ENCODE assay signal across 8 cellular contexts in the genomic region with DNA sequence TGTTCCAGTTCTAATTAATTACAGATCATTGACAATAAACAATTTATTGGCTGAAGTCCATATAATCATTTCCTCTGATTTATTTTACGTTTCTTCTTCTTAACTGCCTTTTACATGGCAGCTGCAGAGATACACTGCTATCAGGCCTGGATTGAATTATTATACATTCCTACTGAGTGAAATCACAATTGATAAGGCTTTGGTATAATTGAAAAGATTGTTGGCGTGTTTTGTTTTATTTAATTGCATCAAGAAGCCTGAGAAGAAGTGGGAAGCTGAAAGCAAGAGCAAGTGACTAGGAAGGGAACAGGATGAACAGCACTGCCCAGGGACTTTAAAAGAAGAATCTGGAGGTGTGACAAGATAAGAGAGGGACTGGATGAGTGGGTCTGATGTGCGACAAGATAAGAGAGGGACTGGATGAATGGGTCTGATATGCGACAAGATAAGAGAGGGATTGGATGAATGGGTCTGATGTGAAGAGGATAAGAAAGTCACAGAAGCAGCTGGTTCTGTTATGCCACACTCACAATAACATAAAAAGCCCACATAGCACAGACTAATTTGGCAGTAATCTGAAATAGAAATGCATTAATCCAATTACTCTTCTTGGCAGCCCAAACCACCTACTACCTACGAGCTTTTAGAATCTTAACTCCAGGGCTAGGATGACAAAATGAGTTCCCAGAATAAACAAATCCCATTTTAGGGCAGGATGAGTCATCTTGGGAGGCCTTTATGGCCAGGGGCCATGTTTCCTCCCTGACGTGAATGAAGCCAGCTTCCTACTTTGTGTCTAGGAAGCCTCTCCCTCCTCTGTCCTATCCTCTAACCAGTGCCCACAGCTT.
A peak's percentile ranks its signal among the peaks of the same experiment; 100 is the strongest.
DNase-seq lines count a peak whose midpoint lies in the region; ATAC-seq and TF ChIP-seq lines count a peak whose summit lies in the region.

No MANE protein-coding gene starts in this region.

- H3K4me3 ChIP-seq in Caco-2 (ENCODE audit: low read depth, low read length) (no peak overlapping the region), esophagus (ENCODE audit: low read depth in 1 of 2, low read length in 2 of 2) (no peak overlapping the region)

- peak overlapping the region; percentile 2 for H3K4me3 Mint-ChIP-seq in Caco-2 (ENCODE audit: unreplicated experiment)
- no peak overlapping the region for H3K4me3 Mint-ChIP-seq in activated CD4-positive, alpha-beta T cell treated with anti-CD3 and anti-CD28 coated beads for 36 hours

- no peak overlapping the region for H3K27ac Mint-ChIP-seq in Caco-2 (ENCODE audit: unreplicated experiment)
- H3K27ac Mint-ChIP-seq in activated CD4-positive, alpha-beta T cell treated with anti-CD3 and anti-CD28 coated beads for 36 hours = no peak overlapping the region

- H3K27me3 Mint-ChIP-seq in Caco-2 (ENCODE audit: insufficient read depth, unreplicated experiment) = no peaks in the 10 kb centered on the region
- no peaks in the 10 kb centered on the region for H3K27me3 Mint-ChIP-seq in activated CD4-positive, alpha-beta T cell treated with anti-CD3 and anti-CD28 coated beads for 36 hours

- intact Hi-C loops in Caco-2 (cut with micrococcal nuclease; ENCODE audit: unreplicated experiment) = no loop called here
- intact Hi-C loops in activated CD4-positive, alpha-beta T cell treated with anti-CD3 and anti-CD28 coated beads for 36 hours (cut with DNase I, micrococcal nuclease) = no loop called here

- peak overlapping the region; percentile 11 to 12 for H3K27ac ChIP-seq in esophagus (ENCODE audit: low read depth in 2 of 2, low read length in 1 of 2)

- POLR2A ChIA-PET in Caco-2 (lab: Charles Lee) = no interaction called here
- POLR2A ChIA-PET in activated CD4-positive, alpha-beta T cell treated with anti-CD3 and anti-CD28 coated beads for 36 hours (lab: Charles Lee) = no interaction called here

- H3K9me3 ChIP-seq in Caco-2 = no peaks in the 10 kb centered on the region
- no peaks in the 10 kb centered on the region for H3K9me3 ChIP-seq in esophagus (ENCODE audit: control insufficient read depth in 2 of 2, insufficient read depth in 1 of 2, low read depth in 1 of 2, low read length in 1 of 2)

- CTCF ChIA-PET in Caco-2 (lab: Charles Lee) = interaction anchor here (0.5 kb wide), 1 partner anchor 46 kb away, joined by 4 read pairs; no protein-coding TSS in a partner anchor
- CTCF ChIA-PET in activated CD4-positive, alpha-beta T cell treated with anti-CD3 and anti-CD28 coated beads for 36 hours (lab: Charles Lee) = no interaction called here

- DNase-seq in Caco-2 (peak; percentile 30 to 54), NCI-H446 (lab: John Stamatoyannopoulos, UW) (peak; percentile 84 to 93), non-pigmented ciliary epithelial cell (ENCODE audit: low read depth) (peak; percentile 54), NCI-H187 treated with DMSO at 0.1 percent for 48 hours (lab: John Stamatoyannopoulos, UW) (no peak)
- DNase-seq in activated CD4-positive, alpha-beta T cell treated with anti-CD3 and anti-CD28 coated beads for 36 hours = no peak

- no peaks in the 10 kb centered on the region for H3K9me3 Mint-ChIP-seq in Caco-2 (ENCODE audit: unreplicated experiment)
- H3K9me3 Mint-ChIP-seq in activated CD4-positive, alpha-beta T cell treated with anti-CD3 and anti-CD28 coated beads for 36 hours (ENCODE audit: low read depth) = no peaks in the 10 kb centered on the region

- H3K4me1 ChIP-seq in Caco-2 (peaks cover 9% of the 10 kb centered on the region; the same call in 1 of the 2 replicates), esophagus (ENCODE audit: control insufficient read depth in 2 of 2, insufficient read depth in 2 of 2, low read length in 1 of 2) (no peaks in the 10 kb centered on the region)

- H3K36me3 Mint-ChIP-seq in Caco-2 (ENCODE audit: insufficient read depth, unreplicated experiment) = no peaks in the 10 kb centered on the region
- no peaks in the 10 kb centered on the region for H3K36me3 Mint-ChIP-seq in activated CD4-positive, alpha-beta T cell treated with anti-CD3 and anti-CD28 coated beads for 36 hours (ENCODE audit: low read depth)

- peaks cover 7% of the 10 kb centered on the region for H3K4me1 Mint-ChIP-seq in Caco-2 (ENCODE audit: low read depth, unreplicated experiment)
- peaks cover 3% of the 10 kb centered on the region for H3K4me1 Mint-ChIP-seq in activated CD4-positive, alpha-beta T cell treated with anti-CD3 and anti-CD28 coated beads for 36 hours

- 25% methylated on average over 6 of the region's 6 CpGs for WGBS in esophagus, 2 donors

- H3K36me3 ChIP-seq in Caco-2 (ENCODE audit: control insufficient read depth, insufficient read depth, low read length) = no peaks in the 10 kb centered on the region
- no peaks in the 10 kb centered on the region for H3K36me3 ChIP-seq in esophagus (ENCODE audit: control insufficient read depth in 2 of 2, insufficient read depth in 2 of 2, low read length in 1 of 2)

- no peak for ATAC-seq in activated CD4-positive, alpha-beta T cell treated with anti-CD3 and anti-CD28 coated beads for 36 hours
- ATAC-seq in HG02973 (IDR thresholded peaks at IDR 0.05; ENCODE audit: unreplicated experiment) (no peak), HG03097 (IDR thresholded peaks at IDR 0.05; ENCODE audit: low FRiP score, unreplicated experiment) (no peak)

- TF ChIP-seq CTCF in Caco-2 (IDR thresholded peaks at IDR 0.05; ENCODE audit: insufficient read depth in 1 of 2, low read depth in 1 of 2, low read length in 1 of 2, severe bottlenecking in 1 of 2, unreplicated experiment in 1 of 2) = no peak

- H3K27me3 ChIP-seq in Caco-2 (replicated peaks; ENCODE audit: control insufficient read depth, insufficient read depth, low read length) (no peaks in the 10 kb centered on the region), esophagus (ENCODE audit: control insufficient read depth in 1 of 2, insufficient read depth in 2 of 2, low read length in 2 of 2) (no peaks in the 10 kb centered on the region)

- BruUV-seq in Caco-2 (replicated peaks; lab: Mats Ljungman, UMichigan) = no TSS peak

Comparison
In these comparisons a context has a peak if more than half of its experiments do, and no peak if none do; other contexts are left out.
1. DNase-seq: peak in Caco-2 (2 of 2), NCI-H446 (2 of 2) and non-pigmented ciliary epithelial cell (single experiment); none in activated CD4-positive, alpha-beta T cell treated with anti-CD3 and anti-CD28 coated beads for 36 hours (single experiment) and NCI-H187 treated with DMSO at 0.1 percent for 48 hours (single experiment).